ENCODE assay signal across 1 cellular context in the genomic region with DNA sequence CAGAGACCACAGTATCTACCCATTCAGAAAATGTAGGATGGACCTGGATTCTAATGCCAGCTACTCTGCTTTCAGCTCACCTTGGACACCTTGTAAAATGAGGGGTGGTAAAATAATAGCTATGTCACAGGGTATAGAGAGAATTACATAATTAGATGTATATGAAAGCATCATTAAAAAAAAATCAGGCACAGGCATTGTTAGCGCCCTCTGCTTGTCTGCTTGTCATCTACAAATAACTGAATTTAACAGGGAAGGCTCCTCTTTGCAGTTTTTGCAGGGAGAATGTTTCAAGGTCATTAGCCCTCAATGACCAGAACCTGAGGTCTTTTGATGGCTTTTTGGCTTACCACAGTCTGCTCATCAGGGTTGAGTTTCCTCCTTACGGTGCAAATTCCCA.
TF ChIP-seq lines count a peak whose summit lies in the region.

No MANE protein-coding gene starts in this region.

TF ChIP-seq in GM23338, 12 proteins besides CTCF, POLR2A, EP300 and RAD21 (continued from another document):
- TF ChIP-seq, protein P1, sequence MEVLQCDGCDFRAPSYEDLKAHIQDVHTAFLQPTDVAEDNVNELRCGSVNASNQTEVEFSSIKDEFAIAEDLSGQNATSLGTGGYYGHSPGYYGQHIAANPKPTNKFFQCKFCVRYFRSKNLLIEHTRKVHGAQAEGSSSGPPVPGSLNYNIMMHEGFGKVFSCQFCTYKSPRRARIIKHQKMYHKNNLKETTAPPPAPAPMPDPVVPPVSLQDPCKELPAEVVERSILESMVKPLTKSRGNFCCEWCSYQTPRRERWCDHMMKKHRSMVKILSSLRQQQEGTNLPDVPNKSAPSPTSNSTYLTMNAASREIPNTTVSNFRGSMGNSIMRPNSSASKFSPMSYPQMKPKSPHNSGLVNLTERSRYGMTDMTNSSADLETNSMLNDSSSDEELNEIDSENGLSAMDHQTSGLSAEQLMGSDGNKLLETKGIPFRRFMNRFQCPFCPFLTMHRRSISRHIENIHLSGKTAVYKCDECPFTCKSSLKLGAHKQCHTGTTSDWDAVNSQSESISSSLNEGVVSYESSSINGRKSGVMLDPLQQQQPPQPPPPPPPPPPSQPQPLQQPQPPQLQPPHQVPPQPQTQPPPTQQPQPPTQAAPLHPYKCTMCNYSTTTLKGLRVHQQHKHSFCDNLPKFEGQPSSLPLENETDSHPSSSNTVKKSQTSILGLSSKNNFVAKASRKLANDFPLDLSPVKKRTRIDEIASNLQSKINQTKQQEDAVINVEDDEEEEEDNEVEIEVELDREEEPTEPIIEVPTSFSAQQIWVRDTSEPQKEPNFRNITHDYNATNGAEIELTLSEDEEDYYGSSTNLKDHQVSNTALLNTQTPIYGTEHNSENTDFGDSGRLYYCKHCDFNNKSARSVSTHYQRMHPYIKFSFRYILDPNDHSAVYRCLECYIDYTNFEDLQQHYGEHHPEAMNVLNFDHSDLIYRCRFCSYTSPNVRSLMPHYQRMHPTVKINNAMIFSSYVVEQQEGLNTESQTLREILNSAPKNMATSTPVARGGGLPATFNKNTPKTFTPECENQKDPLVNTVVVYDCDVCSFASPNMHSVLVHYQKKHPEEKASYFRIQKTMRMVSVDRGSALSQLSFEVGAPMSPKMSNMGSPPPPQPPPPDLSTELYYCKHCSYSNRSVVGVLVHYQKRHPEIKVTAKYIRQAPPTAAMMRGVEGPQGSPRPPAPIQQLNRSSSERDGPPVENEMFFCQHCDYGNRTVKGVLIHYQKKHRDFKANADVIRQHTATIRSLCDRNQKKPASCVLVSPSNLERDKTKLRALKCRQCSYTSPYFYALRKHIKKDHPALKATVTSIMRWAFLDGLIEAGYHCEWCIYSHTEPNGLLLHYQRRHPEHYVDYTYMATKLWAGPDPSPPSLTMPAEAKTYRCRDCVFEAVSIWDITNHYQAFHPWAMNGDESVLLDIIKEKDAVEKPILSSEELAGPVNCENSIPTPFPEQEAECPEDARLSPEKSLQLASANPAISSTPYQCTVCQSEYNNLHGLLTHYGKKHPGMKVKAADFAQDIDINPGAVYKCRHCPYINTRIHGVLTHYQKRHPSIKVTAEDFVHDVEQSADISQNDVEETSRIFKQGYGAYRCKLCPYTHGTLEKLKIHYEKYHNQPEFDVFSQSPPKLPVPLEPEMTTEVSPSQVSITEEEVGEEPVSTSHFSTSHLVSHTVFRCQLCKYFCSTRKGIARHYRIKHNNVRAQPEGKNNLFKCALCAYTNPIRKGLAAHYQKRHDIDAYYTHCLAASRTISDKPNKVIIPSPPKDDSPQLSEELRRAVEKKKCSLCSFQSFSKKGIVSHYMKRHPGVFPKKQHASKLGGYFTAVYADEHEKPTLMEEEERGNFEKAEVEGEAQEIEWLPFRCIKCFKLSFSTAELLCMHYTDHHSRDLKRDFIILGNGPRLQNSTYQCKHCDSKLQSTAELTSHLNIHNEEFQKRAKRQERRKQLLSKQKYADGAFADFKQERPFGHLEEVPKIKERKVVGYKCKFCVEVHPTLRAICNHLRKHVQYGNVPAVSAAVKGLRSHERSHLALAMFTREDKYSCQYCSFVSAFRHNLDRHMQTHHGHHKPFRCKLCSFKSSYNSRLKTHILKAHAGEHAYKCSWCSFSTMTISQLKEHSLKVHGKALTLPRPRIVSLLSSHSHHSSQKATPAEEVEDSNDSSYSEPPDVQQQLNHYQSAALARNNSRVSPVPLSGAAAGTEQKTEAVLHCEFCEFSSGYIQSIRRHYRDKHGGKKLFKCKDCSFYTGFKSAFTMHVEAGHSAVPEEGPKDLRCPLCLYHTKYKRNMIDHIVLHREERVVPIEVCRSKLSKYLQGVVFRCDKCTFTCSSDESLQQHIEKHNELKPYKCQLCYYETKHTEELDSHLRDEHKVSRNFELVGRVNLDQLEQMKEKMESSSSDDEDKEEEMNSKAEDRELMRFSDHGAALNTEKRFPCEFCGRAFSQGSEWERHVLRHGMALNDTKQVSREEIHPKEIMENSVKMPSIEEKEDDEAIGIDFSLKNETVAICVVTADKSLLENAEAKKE (CRISPR knock-in tag; IDR thresholded peaks at IDR 0.05) = no peak
- TF ChIP-seq REST (IDR thresholded peaks at IDR 0.05; ENCODE audit: unreplicated experiment) (no peak), STAT1 (IDR thresholded peaks at IDR 0.05; ENCODE audit: unreplicated experiment) (no peak)
TF ChIP-seq in GM23338: peak in this region for 0.
